Comparison of ENCODE assay signal across 8 cellular contexts in the genomic region with DNA sequence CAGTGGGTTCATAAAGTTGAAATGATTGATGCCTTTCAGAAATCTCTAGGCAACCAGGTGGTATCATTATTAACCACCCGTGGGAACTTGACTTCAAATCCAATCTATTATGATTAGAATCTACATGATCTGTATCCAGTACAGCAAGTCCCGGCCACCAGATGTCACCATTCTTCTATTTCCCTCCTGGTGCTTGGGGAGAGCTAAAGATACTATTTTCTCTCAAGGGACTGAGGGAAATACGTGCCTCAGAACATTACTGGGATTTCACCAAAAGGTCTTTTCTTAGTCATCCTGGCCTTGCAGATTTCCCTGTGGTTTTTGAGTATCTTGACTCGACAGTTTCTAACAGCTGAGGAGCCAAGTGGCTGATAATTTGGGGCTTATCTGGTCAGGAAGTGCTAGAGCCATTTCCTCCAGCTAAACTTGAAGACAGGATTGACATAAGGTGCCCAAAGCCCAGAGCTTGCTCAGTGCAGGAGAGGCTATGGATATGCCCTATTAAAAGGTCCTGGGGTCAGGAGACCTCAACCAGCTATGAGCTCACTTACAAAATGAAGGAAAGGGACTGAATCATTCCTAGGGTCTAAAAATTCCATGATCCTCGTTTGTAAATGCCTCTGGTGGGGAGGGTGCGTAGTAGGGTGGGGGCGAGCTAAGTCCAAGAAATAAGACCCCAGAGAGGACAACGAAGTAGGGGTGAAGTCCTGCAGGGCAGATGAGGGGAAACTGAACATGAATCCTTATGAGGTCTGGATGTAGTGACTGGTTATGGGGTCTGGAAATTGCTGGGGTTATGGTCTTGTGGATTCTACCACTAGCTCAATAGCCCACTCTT.
DNase-seq lines count a peak whose midpoint lies in the region; ATAC-seq and TF ChIP-seq lines count a peak whose summit lies in the region.

No MANE protein-coding gene starts in this region.

- intact Hi-C loops in heart left ventricle (cut with DNase I), result loop anchor here (1.0 to 10.0 kb wide), 16 partner anchors 89 to 333 kb away; no protein-coding TSS in a partner anchor

- peak overlapping the region in 3 of 12 donors; percentile 5 to 99 (median 73) for H3K4me3 ChIP-seq in heart left ventricle

- H3K27me3 ChIP-seq in heart left ventricle, result no peaks in the 10 kb centered on the region

- peak overlapping the region; percentile 88 for H3K4me3 Mint-ChIP-seq in activated naive CD8-positive, alpha-beta T cell treated with anti-CD3 and anti-CD28 coated beads, Interleukin-2, amount 50 U/mL, for 24 hours

- TF ChIP-seq CTCF in GM12873 (IDR thresholded peaks at IDR 0.05; ENCODE audit: insufficient read depth, low read depth, low read length, missing control alignments) (peak; percentile 72), heart left ventricle (IDR thresholded peaks at IDR 0.05) (peak; percentile 67 to 94 (median 84))

- DNase-seq in NCI-H1105 treated with DMSO at 0.1 percent for 48 hours (lab: John Stamatoyannopoulos, UW) (peak; percentile 82), SW 1271 (lab: John Stamatoyannopoulos, UW) (peak; percentile 53 to 93), heart left ventricle (peak; percentile 84 to 91 (median 86)), renal cortical epithelial cell (ENCODE audit: low read depth) (peak; percentile 94), cortex of kidney (lab: John Stamatoyannopoulos, UW) (no peak)
- peak; percentile 79 for DNase-seq in activated naive CD8-positive, alpha-beta T cell treated with anti-CD3 and anti-CD28 coated beads, Interleukin-2, amount 50 U/mL, for 24 hours

- no peaks in the 10 kb centered on the region for H3K9me3 ChIP-seq in heart left ventricle

- H3K4me1 Mint-ChIP-seq in activated naive CD8-positive, alpha-beta T cell treated with anti-CD3 and anti-CD28 coated beads, Interleukin-2, amount 50 U/mL, for 24 hours, result peaks cover 37% of the 10 kb centered on the region

- peak overlapping the region; percentile 33 to 96 (median 94) for H3K27ac ChIP-seq in heart left ventricle

- no peaks in the 10 kb centered on the region for H3K36me3 ChIP-seq in heart left ventricle

- H3K27me3 Mint-ChIP-seq in activated naive CD8-positive, alpha-beta T cell treated with anti-CD3 and anti-CD28 coated beads, Interleukin-2, amount 50 U/mL, for 24 hours, result peaks cover 2% of the 10 kb centered on the region

- ATAC-seq in HG02759 (IDR thresholded peaks at IDR 0.05; ENCODE audit: unreplicated experiment) (peak; percentile 35), heart left ventricle (peak; percentile 42 to 72 (median 53))
- ATAC-seq in activated naive CD8-positive, alpha-beta T cell treated with anti-CD3 and anti-CD28 coated beads, Interleukin-2, amount 50 U/mL, for 24 hours, result peak; percentile 70

- 23 to 24% (median 24%) methylated on average over 8 of the region's 8 CpGs for WGBS in heart left ventricle, 4 donors

- no peaks in the 10 kb centered on the region for H3K36me3 Mint-ChIP-seq in activated naive CD8-positive, alpha-beta T cell treated with anti-CD3 and anti-CD28 coated beads, Interleukin-2, amount 50 U/mL, for 24 hours (ENCODE audit: low read depth)

- H3K27ac Mint-ChIP-seq in activated naive CD8-positive, alpha-beta T cell treated with anti-CD3 and anti-CD28 coated beads, Interleukin-2, amount 50 U/mL, for 24 hours, result peak overlapping the region; percentile 53

- TF ChIP-seq POLR2A in heart left ventricle (IDR thresholded peaks at IDR 0.05), result no peak

- no peaks in the 10 kb centered on the region for H3K9me3 Mint-ChIP-seq in activated naive CD8-positive, alpha-beta T cell treated with anti-CD3 and anti-CD28 coated beads, Interleukin-2, amount 50 U/mL, for 24 hours

- H3K4me1 ChIP-seq in heart left ventricle, result peaks cover 10 to 43% (median 34%) of the 10 kb centered on the region in 12 donors
